In the genomic region with DNA sequence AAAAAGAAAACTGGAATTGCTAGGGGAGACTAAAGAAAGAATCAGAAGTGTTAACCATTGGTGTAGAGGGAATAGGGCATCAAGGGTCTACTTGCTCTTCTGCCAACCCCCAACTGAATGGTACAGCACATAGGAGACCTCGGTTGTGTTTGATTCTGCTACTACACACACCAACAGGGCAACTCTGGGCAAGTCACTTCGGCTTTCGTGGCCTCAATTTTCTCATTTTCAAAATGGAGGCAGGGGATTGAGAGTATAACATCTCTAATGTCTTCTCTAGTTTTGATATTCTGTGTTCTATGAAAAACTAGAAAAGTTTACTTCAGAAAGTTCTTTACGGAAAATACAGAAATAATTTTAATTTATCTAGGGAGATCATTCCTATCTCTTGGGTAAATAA, we compare ENCODE assay signal across 17 cellular contexts.
DNase-seq lines count a peak whose midpoint lies in the region; ATAC-seq, FAIRE-seq and TF ChIP-seq lines count a peak whose summit lies in the region.
"Had no signal": no experiment of that assay in that cellular context is flagged by ENCODE, and none has a peak within 500 bp of the region (broad histone marks: within the 10 kb centered on the region; RNA-seq: fewer than 3 reads in every experiment).

No MANE protein-coding gene starts in this region.

- no peak overlapping the region for H3K27ac Mint-ChIP-seq in activated naive CD8-positive, alpha-beta T cell treated with anti-CD3 and anti-CD28 coated beads, Interleukin-2, amount 50 U/mL, for 24 hours

- H3K4me3 ChIP-seq in RWPE2 (ENCODE audit: severe bottlenecking) (no peak overlapping the region), gastroesophageal sphincter (no peak overlapping the region), sigmoid colon (no peak overlapping the region)
- H3K4me3 ChIP-seq: dorsolateral prefrontal cortex had no signal

- peaks cover 16% of the 10 kb centered on the region for H3K36me3 Mint-ChIP-seq in activated naive CD8-positive, alpha-beta T cell treated with anti-CD3 and anti-CD28 coated beads, Interleukin-2, amount 50 U/mL, for 24 hours (ENCODE audit: low read depth)

- WGBS in gastroesophageal sphincter (ENCODE audit: low coverage in 1 of 2), 2 donors: 97 to 100% methylated on average over 3 to 4 of the region's 4 CpGs
- 94 to 95% methylated on average over 4 of the region's 4 CpGs for WGBS in sigmoid colon, 2 donors

- intact Hi-C loops in sigmoid colon (cut with DNase I): loop anchor here (2.0 kb wide), 1 partner anchor 122 kb away; no protein-coding TSS in a partner anchor

- H3K9me3 ChIP-seq in RWPE2 (ENCODE audit: severe bottlenecking) (no peaks in the 10 kb centered on the region), gastroesophageal sphincter (no peaks in the 10 kb centered on the region), sigmoid colon (no peaks in the 10 kb centered on the region)

- no peak for TF ChIP-seq POLR2A in gastroesophageal sphincter (IDR thresholded peaks at IDR 0.05)
- TF ChIP-seq POLR2A in sigmoid colon (IDR thresholded peaks at IDR 0.05): no peak

- DNase-seq in RWPE2 (ENCODE audit: low spot score) (no peak), sigmoid colon (no peak), frontal cortex (ENCODE audit: low spot score in 2 of 2) (no peak), SHP77 (lab: John Stamatoyannopoulos, UW) (no peak), T-helper 1 cell (no peak)
- DNase-seq in activated naive CD8-positive, alpha-beta T cell treated with anti-CD3 and anti-CD28 coated beads, Interleukin-2, amount 50 U/mL, for 24 hours: no peak
- DNase-seq: activated CD4-positive, alpha-beta T cell treated with anti-CD3 and anti-CD28 coated beads, Interleukin-2, amount 50 U/mL, for 1 hour; aorta; COR-L47; dorsolateral prefrontal cortex; GF-D8; NCI-H82; posterior cingulate gyrus; SHP77 treated with DMSO at 0.1 percent for 48 hours; stimulated activated CD4-positive, alpha-beta T cell treated with anti-CD3 and anti-CD28 coated beads, Interleukin-1b, Interleukin-23, amount 100 ng/mL, for 48 hours had no signal

- H3K4me3 Mint-ChIP-seq in activated naive CD8-positive, alpha-beta T cell treated with anti-CD3 and anti-CD28 coated beads, Interleukin-2, amount 50 U/mL, for 24 hours: no peak overlapping the region

- H3K9me3 Mint-ChIP-seq in activated naive CD8-positive, alpha-beta T cell treated with anti-CD3 and anti-CD28 coated beads, Interleukin-2, amount 50 U/mL, for 24 hours: peaks cover 9% of the 10 kb centered on the region

- H3K4me1 ChIP-seq in RWPE2 (ENCODE audit: insufficient read depth, poor library complexity, severe bottlenecking): peaks cover 74% of the 10 kb centered on the region
- peaks cover 15 to 59% (median 26%) of the 10 kb centered on the region in 3 donors for H3K4me1 ChIP-seq in gastroesophageal sphincter
- H3K4me1 ChIP-seq in sigmoid colon: peaks cover 0 to 54% (median 46%) of the 10 kb centered on the region in 4 donors

- H3K36me3 ChIP-seq in RWPE2 (ENCODE audit: low read depth): peaks cover 81% of the 10 kb centered on the region
- no peaks in the 10 kb centered on the region for H3K36me3 ChIP-seq in gastroesophageal sphincter
- H3K36me3 ChIP-seq in sigmoid colon: no peaks in the 10 kb centered on the region

- H3K27ac ChIP-seq in 22Rv1: peak overlapping the region; percentile 50
- H3K27ac ChIP-seq in RWPE2 (ENCODE audit: poor library complexity, severe bottlenecking): peak overlapping the region; percentile 92
- peak overlapping the region; percentile 70 to 91 (median 76) for H3K27ac ChIP-seq in gastroesophageal sphincter
- H3K27ac ChIP-seq in sigmoid colon: peak overlapping the region; percentile 71 to 83 (median 76)

- peaks cover 34% of the 10 kb centered on the region for H3K4me1 Mint-ChIP-seq in activated naive CD8-positive, alpha-beta T cell treated with anti-CD3 and anti-CD28 coated beads, Interleukin-2, amount 50 U/mL, for 24 hours

- TF ChIP-seq CTCF in 22Rv1 (IDR thresholded peaks at IDR 0.05): no peak
- no peak for TF ChIP-seq CTCF in RWPE2 (IDR thresholded peaks at IDR 0.05; ENCODE audit: poor library complexity, severe bottlenecking)
- no peak for TF ChIP-seq CTCF in gastroesophageal sphincter (IDR thresholded peaks at IDR 0.05)
- TF ChIP-seq CTCF in sigmoid colon (IDR thresholded peaks at IDR 0.05): no peak

- ATAC-seq in RWPE2 (ENCODE audit: low read depth) (no peak), gastroesophageal sphincter (no peak)
- no peak for ATAC-seq in activated naive CD8-positive, alpha-beta T cell treated with anti-CD3 and anti-CD28 coated beads, Interleukin-2, amount 50 U/mL, for 24 hours

- H3K27me3 ChIP-seq in RWPE2 (ENCODE audit: insufficient read depth, poor library complexity, severe bottlenecking) (no peaks in the 10 kb centered on the region), gastroesophageal sphincter (no peaks in the 10 kb centered on the region), sigmoid colon (no peaks in the 10 kb centered on the region)

- TF ChIP-seq EP300 in gastroesophageal sphincter (IDR thresholded peaks at IDR 0.05) (no peak), sigmoid colon (IDR thresholded peaks at IDR 0.05) (no peak)

- H3K27me3 Mint-ChIP-seq in activated naive CD8-positive, alpha-beta T cell treated with anti-CD3 and anti-CD28 coated beads, Interleukin-2, amount 50 U/mL, for 24 hours: no peaks in the 10 kb centered on the region

- no peak for FAIRE-seq in frontal cortex (lab: Jason Lieb, UNC)
